In genomic region chr2:147763861-147764260, GRCh38 we compare ENCODE assay signal across 34 cellular contexts.
"Had no signal": no experiment of that assay in that cellular context is flagged by ENCODE, and none has a peak within 500 bp of the region (broad histone marks: within the 10 kb centered on the region; RNA-seq: fewer than 3 reads in every experiment).

No MANE protein-coding gene starts in this region.

- H3K4me3 ChIP-seq: adrenal gland, body of pancreas, esophagus squamous epithelium, gastroesophageal sphincter, heart right ventricle had no signal

- FAIRE-seq: colon, endometrium, endothelial cell of umbilical vein had no signal

- ATAC-seq: activated CD4-positive, alpha-beta T cell treated with anti-CD3 and anti-CD28 coated beads for 36 hours; activated CD8-positive, alpha-beta memory T cell treated with anti-CD3 and anti-CD28 coated beads, Interleukin-2, amount 10 ng/mL, durations not matched to agents 7 days and 5 days; activated CD8-positive, alpha-beta T cell treated with anti-CD3 and anti-CD28 coated beads, Interleukin-2, amount 10 ng/mL, durations not matched to agents 7 days and 5 days; activated naive CD8-positive, alpha-beta T cell treated with anti-CD3 and anti-CD28 coated beads, Interleukin-2, amount 50 U/mL, for 24 hours; body of pancreas; effector memory CD8-positive, alpha-beta T cell; gastroesophageal sphincter; heart right ventricle had no signal

- H3K36me3 ChIP-seq: adrenal gland, esophagus squamous epithelium, gastroesophageal sphincter, heart right ventricle had no signal

- H3K4me3 Mint-ChIP-seq: activated CD4-positive, alpha-beta memory T cell treated with anti-CD3 and anti-CD28 coated beads for 36 hours; activated CD4-positive, alpha-beta T cell treated with anti-CD3 and anti-CD28 coated beads for 36 hours; activated CD4-positive, alpha-beta T cell treated with anti-CD3 and anti-CD28 coated beads, Interleukin-2, amount 10 ng/mL, durations not matched to agents 24 days and 14 days; activated CD8-positive, alpha-beta memory T cell treated with anti-CD3 and anti-CD28 coated beads, Interleukin-2, amount 10 ng/mL, durations not matched to agents 7 days and 5 days; activated CD8-positive, alpha-beta T cell treated with anti-CD3 and anti-CD28 coated beads, Interleukin-2, amount 10 ng/mL, durations not matched to agents 7 days and 5 days; activated naive CD4-positive, alpha-beta T cell treated with anti-CD3 and anti-CD28 coated beads for 36 hours; activated naive CD4-positive, alpha-beta T cell treated with anti-CD3 and anti-CD28 coated beads, Interleukin-2, amount 50 U/mL, for 24 hours; activated naive CD8-positive, alpha-beta T cell treated with anti-CD3 and anti-CD28 coated beads for 36 hours; activated naive CD8-positive, alpha-beta T cell treated with anti-CD3 and anti-CD28 coated beads, Interleukin-2, amount 50 U/mL, for 24 hours; activated T-helper 1 cell treated with anti-CD3 and anti-CD28 coated beads, Interleukin-12 subunit alpha, Interleukin-12 subunit beta, Interleukin-2, Interleukin-4 antibody, amounts not matched to agents 30 ng/mL and 10 ng/mL and 1 ng/mL, durations not matched to agents 14 hours and 24 hours and 36 hours; effector memory CD8-positive, alpha-beta T cell had no signal

- H3K27me3 ChIP-seq: adrenal gland, body of pancreas, esophagus squamous epithelium, gastroesophageal sphincter, heart right ventricle had no signal

- H3K9me3 Mint-ChIP-seq: activated CD4-positive, alpha-beta T cell treated with anti-CD3 and anti-CD28 coated beads, Interleukin-2, amount 10 ng/mL, durations not matched to agents 24 days and 14 days; activated naive CD4-positive, alpha-beta T cell treated with anti-CD3 and anti-CD28 coated beads, Interleukin-2, amount 50 U/mL, for 24 hours; activated naive CD8-positive, alpha-beta T cell treated with anti-CD3 and anti-CD28 coated beads, Interleukin-2, amount 50 U/mL, for 24 hours; activated T-helper 2 cell treated with anti-CD3 and anti-CD28 coated beads, Interferon-gamma antibody, Interleukin-2, Interleukin-4, amounts not matched to agents 10 μg/mL and 5 μg/mL and 100 μg/mL, durations not matched to agents 14 hours and 24 hours and 36 hours; effector memory CD8-positive, alpha-beta T cell had no signal

- H3K9me3 ChIP-seq: adrenal gland, body of pancreas had no signal

- H3K27ac Mint-ChIP-seq: activated CD4-positive, alpha-beta memory T cell treated with anti-CD3 and anti-CD28 coated beads for 36 hours; activated CD4-positive, alpha-beta T cell treated with anti-CD3 and anti-CD28 coated beads for 36 hours; activated CD4-positive, alpha-beta T cell treated with anti-CD3 and anti-CD28 coated beads, Interleukin-2, amount 10 ng/mL, durations not matched to agents 24 days and 14 days; activated CD8-positive, alpha-beta memory T cell treated with anti-CD3 and anti-CD28 coated beads, Interleukin-2, amount 10 ng/mL, durations not matched to agents 7 days and 5 days; activated CD8-positive, alpha-beta T cell treated with anti-CD3 and anti-CD28 coated beads, Interleukin-2, amount 10 ng/mL, durations not matched to agents 7 days and 5 days; activated naive CD4-positive, alpha-beta T cell treated with anti-CD3 and anti-CD28 coated beads for 36 hours; activated naive CD4-positive, alpha-beta T cell treated with anti-CD3 and anti-CD28 coated beads, Interleukin-2, amount 50 U/mL, for 24 hours; activated naive CD8-positive, alpha-beta T cell treated with anti-CD3 and anti-CD28 coated beads for 36 hours; activated naive CD8-positive, alpha-beta T cell treated with anti-CD3 and anti-CD28 coated beads, Interleukin-2, amount 50 U/mL, for 24 hours; activated T-helper 1 cell treated with anti-CD3 and anti-CD28 coated beads, Interleukin-12 subunit alpha, Interleukin-12 subunit beta, Interleukin-2, Interleukin-4 antibody, amounts not matched to agents 30 ng/mL and 10 ng/mL and 1 ng/mL, durations not matched to agents 14 hours and 24 hours and 36 hours; activated T-helper 2 cell treated with anti-CD3 and anti-CD28 coated beads, Interferon-gamma antibody, Interleukin-2, Interleukin-4, amounts not matched to agents 10 μg/mL and 5 μg/mL and 100 μg/mL, durations not matched to agents 14 hours and 24 hours and 36 hours; effector memory CD8-positive, alpha-beta T cell had no signal

- H3K27ac ChIP-seq: adrenal gland, body of pancreas, epithelial cell of prostate, esophagus squamous epithelium, gastroesophageal sphincter, heart right ventricle had no signal

- H3K4me1 ChIP-seq: adrenal gland, body of pancreas, esophagus squamous epithelium, gastroesophageal sphincter, heart right ventricle had no signal

- DNase-seq: activated CD4-positive, alpha-beta memory T cell treated with anti-CD3 and anti-CD28 coated beads for 36 hours; activated CD4-positive, alpha-beta T cell treated with anti-CD3 and anti-CD28 coated beads for 36 hours; activated CD4-positive, alpha-beta T cell treated with anti-CD3 and anti-CD28 coated beads, Interleukin-2, amount 10 ng/mL, durations not matched to agents 24 days and 14 days; activated CD4-positive, CD25-positive, alpha-beta regulatory T cell; activated CD4-positive, CD25-positive, alpha-beta regulatory T cell treated with anti-CD3 and anti-CD28 coated beads, Interleukin-2, amount 50 U/mL, for 72 hours; activated CD8-positive, alpha-beta memory T cell treated with anti-CD3 and anti-CD28 coated beads, Interleukin-2, amount 10 ng/mL, durations not matched to agents 7 days and 5 days; activated CD8-positive, alpha-beta memory T cell treated with anti-CD3 and anti-CD28 coated beads, Interleukin-2, amount 50 U/mL, for 4 hours; activated CD8-positive, alpha-beta T cell treated with anti-CD3 and anti-CD28 coated beads, Interleukin-2, amount 10 ng/mL, durations not matched to agents 7 days and 5 days; activated effector memory CD4-positive, alpha-beta T cell treated with anti-CD3 and anti-CD28 coated beads, Interleukin-2, amount 50 U/mL, for 16 hours; activated naive CD4-positive, alpha-beta T cell treated with anti-CD3 and anti-CD28 coated beads for 36 hours; activated naive CD8-positive, alpha-beta T cell treated with anti-CD3 and anti-CD28 coated beads for 36 hours; activated naive CD8-positive, alpha-beta T cell treated with anti-CD3 and anti-CD28 coated beads, Interleukin-2, amount 50 U/mL, for 24 hours; activated T-cell treated with anti-CD3 and anti-CD28 coated beads, Interleukin-2, amount 50 U/mL, for 1 hour; activated T-cell treated with anti-CD3 and anti-CD28 coated beads, Interleukin-2, amount 50 U/mL, for 48 hours; adrenal gland; amygdala; aorta; body of pancreas; caudate nucleus; cortex of kidney; dermis blood vessel endothelial cell; effector CD4-positive, alpha-beta T cell; effector memory CD8-positive, alpha-beta T cell; esophagus squamous epithelium; foreskin melanocyte; heart right ventricle had no signal

- H3K27me3 Mint-ChIP-seq: activated CD4-positive, alpha-beta memory T cell treated with anti-CD3 and anti-CD28 coated beads for 36 hours; activated CD4-positive, alpha-beta T cell treated with anti-CD3 and anti-CD28 coated beads for 36 hours; activated CD8-positive, alpha-beta memory T cell treated with anti-CD3 and anti-CD28 coated beads, Interleukin-2, amount 10 ng/mL, durations not matched to agents 7 days and 5 days; activated naive CD4-positive, alpha-beta T cell treated with anti-CD3 and anti-CD28 coated beads, Interleukin-2, amount 50 U/mL, for 24 hours; activated naive CD8-positive, alpha-beta T cell treated with anti-CD3 and anti-CD28 coated beads for 36 hours had no signal

- H3K36me3 Mint-ChIP-seq: activated CD4-positive, alpha-beta memory T cell treated with anti-CD3 and anti-CD28 coated beads for 36 hours; activated CD8-positive, alpha-beta memory T cell treated with anti-CD3 and anti-CD28 coated beads, Interleukin-2, amount 10 ng/mL, durations not matched to agents 7 days and 5 days; activated naive CD4-positive, alpha-beta T cell treated with anti-CD3 and anti-CD28 coated beads, Interleukin-2, amount 50 U/mL, for 24 hours; activated naive CD8-positive, alpha-beta T cell treated with anti-CD3 and anti-CD28 coated beads for 36 hours had no signal

- H3K4me1 Mint-ChIP-seq: activated CD4-positive, alpha-beta T cell treated with anti-CD3 and anti-CD28 coated beads for 36 hours; activated CD4-positive, alpha-beta T cell treated with anti-CD3 and anti-CD28 coated beads, Interleukin-2, amount 10 ng/mL, durations not matched to agents 24 days and 14 days; activated CD8-positive, alpha-beta memory T cell treated with anti-CD3 and anti-CD28 coated beads, Interleukin-2, amount 10 ng/mL, durations not matched to agents 7 days and 5 days; activated naive CD4-positive, alpha-beta T cell treated with anti-CD3 and anti-CD28 coated beads, Interleukin-2, amount 50 U/mL, for 24 hours; activated naive CD8-positive, alpha-beta T cell treated with anti-CD3 and anti-CD28 coated beads for 36 hours; activated naive CD8-positive, alpha-beta T cell treated with anti-CD3 and anti-CD28 coated beads, Interleukin-2, amount 50 U/mL, for 24 hours had no signal
